30 cellular contexts compared by ENCODE assay signal in the genomic region with DNA sequence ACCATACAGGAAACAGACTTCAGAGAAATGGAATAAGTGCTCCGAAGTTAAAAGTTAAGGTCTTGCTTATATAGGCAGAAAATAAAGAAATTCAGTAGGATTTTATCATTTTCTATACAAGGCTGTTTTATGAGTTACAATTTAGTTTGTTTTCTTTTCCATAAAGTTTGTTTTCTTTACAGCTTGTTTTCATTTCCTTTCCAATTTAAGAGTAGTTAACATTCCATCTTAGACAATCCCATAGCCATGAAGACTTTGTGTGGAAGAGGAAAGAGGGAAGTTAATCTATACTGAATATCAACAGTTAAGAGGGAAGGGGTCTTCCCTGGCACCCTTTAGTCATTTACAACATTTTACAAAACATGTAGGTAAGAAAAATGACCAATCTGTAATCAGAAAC. TPM values are rescaled to one million over a fixed set of nuclear protein-coding genes. Genes with fewer than 3 reads are reported as not detected.
DNase-seq lines count a peak whose midpoint lies in the region; ATAC-seq and TF ChIP-seq lines count a peak whose summit lies in the region.
"Had no signal": no experiment of that assay in that cellular context is flagged by ENCODE, and none has a peak within 500 bp of the region (broad histone marks: within the 10 kb centered on the region; RNA-seq: fewer than 3 reads in every experiment).

No MANE protein-coding gene starts in this region.

- no peak for TF ChIP-seq CTCF in IMR-90 (conservative IDR thresholded peaks at IDR 0.05; ENCODE audit: low read depth, low read length)
- no peak for TF ChIP-seq CTCF in VCaP (conservative IDR thresholded peaks at IDR 0.05)
- no peak for TF ChIP-seq CTCF in BE2C (IDR thresholded peaks at IDR 0.05; ENCODE audit: low read depth, low read length)

- no peak overlapping the region for H4K5ac ChIP-seq in IMR-90 (ENCODE audit: low read depth, low read length)

- H2AK9ac ChIP-seq in IMR-90 (replicated peaks; ENCODE audit: low read depth, low read length, poor library complexity), result no peak overlapping the region

- H3K9me1 ChIP-seq in IMR-90 (ENCODE audit: insufficient read depth, low read length), result peaks cover 7% of the 10 kb centered on the region; the same call in 1 of the 2 replicates

- H3K9me3 ChIP-seq in IMR-90 (ENCODE audit: control insufficient read depth, insufficient read depth, low read length) (no peaks in the 10 kb centered on the region), adipocyte (ENCODE audit: control insufficient read depth, low read length) (no peaks in the 10 kb centered on the region), BE2C (no peaks in the 10 kb centered on the region)
- H3K9me3 ChIP-seq: A549; BLaER1; BLaER1 treated with 17β-estradiol and CSF1 and Interleukin-3, amounts not matched to agents 10 nM and 100 nM; Caco-2 had no signal

- H3K18ac ChIP-seq in IMR-90 (ENCODE audit: low read depth, low read length), result no peak overlapping the region

- no peak overlapping the region for H2AFZ ChIP-seq in IMR-90 (replicated peaks; ENCODE audit: low read length, poor library complexity)

- no CpG with 5 or more reads among the region's 1 CpG for WGBS in IMR-90 (ENCODE audit: extremely low coverage in 2 of 2, insufficient read length in 1 of 2), 2 experiments

- H3K79me1 ChIP-seq in IMR-90 (ENCODE audit: low read depth in 1 of 2, low read length in 2 of 2), result no peaks in the 10 kb centered on the region

- CTCF ChIA-PET in IMR-90 (lab: Yijun Ruan, JAX), result interaction anchor here (1.0 to 1.8 kb wide), 2 partner anchors 9 to 12 kb away, joined by 3 to 7 read pairs; no protein-coding TSS in a partner anchor

- no peak for TF ChIP-seq POLR2A in IMR-90 (IDR thresholded peaks at IDR 0.05; ENCODE audit: low read depth, low read length)

- no peak overlapping the region for H3K4ac ChIP-seq in IMR-90 (ENCODE audit: low read depth, low read length)

- H3K23ac ChIP-seq in IMR-90 (ENCODE audit: low read depth, low read length), result no peak overlapping the region

- no peak overlapping the region for H3K27ac ChIP-seq in IMR-90 (ENCODE audit: insufficient read depth, low read length)
- H3K27ac ChIP-seq in VCaP, result peak overlapping the region; percentile 51
- H3K27ac ChIP-seq: 22Rv1; A549; BLaER1; BLaER1 treated with 17β-estradiol and CSF1 and Interleukin-3, amounts not matched to agents 10 nM and 100 nM; C4-2B had no signal

- no peak overlapping the region for H3K4me2 ChIP-seq in IMR-90 (ENCODE audit: low read depth, low read length)
- H3K4me2 ChIP-seq: A549; BLaER1; BLaER1 treated with 17β-estradiol and CSF1 and Interleukin-3, amounts not matched to agents 10 nM and 100 nM had no signal

- dilution Hi-C loops in IMR-90 (cut with HindIII; ENCODE audit: low sequenced_read_pairs, unreplicated experiment), result no loop called here

- H3K36me3 ChIP-seq in IMR-90 (ENCODE audit: control insufficient read depth, insufficient read depth, low read length) (no peaks in the 10 kb centered on the region), adipocyte (ENCODE audit: control insufficient read depth, insufficient read depth, low read length, severe bottlenecking) (no peaks in the 10 kb centered on the region), BE2C (no peaks in the 10 kb centered on the region)
- H3K36me3 ChIP-seq: BLaER1; BLaER1 treated with 17β-estradiol and CSF1 and Interleukin-3, amounts not matched to agents 10 nM and 100 nM had no signal

- peak; percentile 58 for ATAC-seq in IMR-90 (ENCODE audit: low read depth)
- ATAC-seq in left cardiac atrium, result no peak
- ATAC-seq: A549; CD8-positive, alpha-beta T cell had no signal

- no peak overlapping the region for H2BK5ac ChIP-seq in IMR-90 (ENCODE audit: low read depth, low read length, poor library complexity, severe bottlenecking)

- peaks cover 3% of the 10 kb centered on the region for H4K20me1 ChIP-seq in IMR-90 (ENCODE audit: insufficient read depth, low read length)
- H4K20me1 ChIP-seq: BLaER1; BLaER1 treated with 17β-estradiol and CSF1 and Interleukin-3, amounts not matched to agents 10 nM and 100 nM had no signal

- H3K4me1 ChIP-seq in IMR-90 (ENCODE audit: control insufficient read depth, insufficient read depth, low read length) (peaks cover 3% of the 10 kb centered on the region; the same call in 1 of the 2 replicates), adipocyte (ENCODE audit: control insufficient read depth, insufficient read depth, low read length) (no peaks in the 10 kb centered on the region), BE2C (no peaks in the 10 kb centered on the region)
- H3K4me1 ChIP-seq: A549, BLaER1, Caco-2 had no signal

- no peak overlapping the region for H2AK5ac ChIP-seq in IMR-90 (ENCODE audit: low read depth, low read length)

- no peak overlapping the region for H3K4me3 ChIP-seq in IMR-90 (ENCODE audit: insufficient read depth, low read depth, low read length)
- H3K4me3 ChIP-seq in adipocyte (ENCODE audit: low read length), result no peak overlapping the region
- no peak overlapping the region for H3K4me3 ChIP-seq in BE2C (ENCODE audit: low read depth, low read length)
- H3K4me3 ChIP-seq: A549; BLaER1; BLaER1 treated with 17β-estradiol and CSF1 and Interleukin-3, amounts not matched to agents 10 nM and 100 nM had no signal

- no peak overlapping the region for H3K56ac ChIP-seq in IMR-90 (ENCODE audit: extremely low read depth, insufficient read depth, low read length)

- no peak overlapping the region for H3K14ac ChIP-seq in IMR-90 (replicated peaks; ENCODE audit: low read depth, low read length)

- H3K9ac ChIP-seq in IMR-90 (ENCODE audit: low read depth, low read length) (no peak overlapping the region), adipocyte (ENCODE audit: low read length) (no peak overlapping the region)
- H3K9ac ChIP-seq: BLaER1; BLaER1 treated with 17β-estradiol and CSF1 and Interleukin-3, amounts not matched to agents 10 nM and 100 nM had no signal

- no peak for DNase-seq in IMR-90
- peak; percentile 25 for DNase-seq in adipocyte (ENCODE audit: low read depth)
- DNase-seq in left cardiac atrium, result no peak
- DNase-seq in HT-29 (ENCODE audit: low spot score), result no peak
- no peak for DNase-seq in BE2C
- DNase-seq: 8988T; ACHN; AML-193; C1 segment of cervical spinal cord; Caco-2; Calu3; CD4-positive, alpha-beta memory T cell; CD4-positive, alpha-beta T cell; CD4-positive, CD25-positive, alpha-beta regulatory T cell; CD8-positive, alpha-beta memory T cell; COR-L47; DMS 273 treated with DMSO at 0.1 percent for 48 hours; DMS153; DMS53; DMS79; DMS79 treated with DMSO at 0.1 percent for 48 hours; DND-41; EL had no signal

- no peak overlapping the region for H2BK120ac ChIP-seq in IMR-90 (ENCODE audit: low read depth, low read length)

- no TSS peak for BruUV-seq in IMR-90 (replicated peaks; lab: Mats Ljungman, UMichigan)

- in situ Hi-C loops in IMR-90 (cut with MboI; ENCODE audit: low sequenced_read_pairs), result no loop called here

- H2BK20ac ChIP-seq in IMR-90 (ENCODE audit: low read depth, low read length), result no peak overlapping the region

- no peak overlapping the region for H4K91ac ChIP-seq in IMR-90 (ENCODE audit: insufficient read depth, low read depth, low read length)

- intact Hi-C loops in IMR-90 (cut with micrococcal nuclease) (no loop called here), left cardiac atrium (cut with DNase I) (no loop called here)

- TF ChIP-seq RAD21 in IMR-90 (IDR thresholded peaks at IDR 0.05; ENCODE audit: low read length), result no peak

- peaks cover 26% of the 10 kb centered on the region for H3K27me3 ChIP-seq in IMR-90 (ENCODE audit: control insufficient read depth, insufficient read depth, low read length)
- no peaks in the 10 kb centered on the region for H3K27me3 ChIP-seq in adipocyte (replicated peaks; ENCODE audit: control insufficient read depth, insufficient read depth, low read length)
- no peaks in the 10 kb centered on the region for H3K27me3 ChIP-seq in BE2C
- H3K27me3 ChIP-seq: BLaER1; BLaER1 treated with 17β-estradiol and CSF1 and Interleukin-3, amounts not matched to agents 10 nM and 100 nM had no signal

- no peak overlapping the region for H2BK15ac ChIP-seq in IMR-90 (ENCODE audit: low read depth, low read length)

- H4K8ac ChIP-seq in IMR-90 (ENCODE audit: low read depth in 2 of 2, low read length in 2 of 2), result no peak overlapping the region

- POLR2A ChIA-PET in IMR-90 (lab: Charles Lee; ENCODE audit: unreplicated experiment), result no interaction called here

TF ChIP-seq in IMR-90, 13 proteins besides CTCF, POLR2A, EP300 and RAD21:
- TF ChIP-seq NFE2L2 (IDR thresholded peaks at IDR 0.05; ENCODE audit: low read depth, low read length) (no peak), RCOR1 (IDR thresholded peaks at IDR 0.05; ENCODE audit: insufficient replicate concordance, low read length) (no peak), SMC3 (IDR thresholded peaks at IDR 0.05; ENCODE audit: low read depth, low read length) (no peak), MAFK (IDR thresholded peaks at IDR 0.05; ENCODE audit: low read depth, low read length) (no peak), MAZ (IDR thresholded peaks at IDR 0.05; ENCODE audit: borderline replicate concordance, low read depth, low read length) (no peak), FOS (IDR thresholded peaks at IDR 0.05; ENCODE audit: low read depth, low read length) (no peak), CEBPB (IDR thresholded peaks at IDR 0.05; ENCODE audit: low read depth, low read length) (no peak)
- TF ChIP-seq, protein P1, sequence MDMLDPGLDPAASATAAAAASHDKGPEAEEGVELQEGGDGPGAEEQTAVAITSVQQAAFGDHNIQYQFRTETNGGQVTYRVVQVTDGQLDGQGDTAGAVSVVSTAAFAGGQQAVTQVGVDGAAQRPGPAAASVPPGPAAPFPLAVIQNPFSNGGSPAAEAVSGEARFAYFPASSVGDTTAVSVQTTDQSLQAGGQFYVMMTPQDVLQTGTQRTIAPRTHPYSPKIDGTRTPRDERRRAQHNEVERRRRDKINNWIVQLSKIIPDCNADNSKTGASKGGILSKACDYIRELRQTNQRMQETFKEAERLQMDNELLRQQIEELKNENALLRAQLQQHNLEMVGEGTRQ (IDR thresholded peaks at IDR 0.05; ENCODE audit: low read depth, low read length), result no peak
- TF ChIP-seq, protein P2, sequence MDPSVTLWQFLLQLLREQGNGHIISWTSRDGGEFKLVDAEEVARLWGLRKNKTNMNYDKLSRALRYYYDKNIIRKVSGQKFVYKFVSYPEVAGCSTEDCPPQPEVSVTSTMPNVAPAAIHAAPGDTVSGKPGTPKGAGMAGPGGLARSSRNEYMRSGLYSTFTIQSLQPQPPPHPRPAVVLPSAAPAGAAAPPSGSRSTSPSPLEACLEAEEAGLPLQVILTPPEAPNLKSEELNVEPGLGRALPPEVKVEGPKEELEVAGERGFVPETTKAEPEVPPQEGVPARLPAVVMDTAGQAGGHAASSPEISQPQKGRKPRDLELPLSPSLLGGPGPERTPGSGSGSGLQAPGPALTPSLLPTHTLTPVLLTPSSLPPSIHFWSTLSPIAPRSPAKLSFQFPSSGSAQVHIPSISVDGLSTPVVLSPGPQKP (IDR thresholded peaks at IDR 0.05; ENCODE audit: borderline replicate concordance, low read depth, low read length), result no peak

RNA-seq across cellular contexts. Expression of a gene that starts 26.5 kb away (rescaled TPM):
- 1.1 and 1.9 TPM in 2 replicates for total RNA-seq in IMR-90 (2012; rRNA removed)
- 2.5 and 3.9 TPM in 2 replicates for polyA plus RNA-seq in IMR-90 (2012; rRNA removed)
- 1.1 and 1.5 TPM in 2 replicates for polyA plus RNA-seq in IMR-90 (2012; cell fraction: cytosol; rRNA removed)
- 7.9 and 15.0 TPM in 2 replicates for polyA plus RNA-seq in IMR-90 (2012; cell fraction: nucleus; rRNA removed; ENCODE audit: low replicate concordance)
- 1 to 10 TPM; 3.6 to 6.5 TPM for total RNA-seq in left cardiac atrium
- 7.0 and 9.7 TPM in 2 replicates for total RNA-seq in HT-29 (2014; rRNA removed; shearing (Covaris generic))
- 13.6 TPM for polyA plus RNA-seq in BE2C (2012; ENCODE audit: insufficient read depth, insufficient read length, low read depth)
